In the genomic region with DNA sequence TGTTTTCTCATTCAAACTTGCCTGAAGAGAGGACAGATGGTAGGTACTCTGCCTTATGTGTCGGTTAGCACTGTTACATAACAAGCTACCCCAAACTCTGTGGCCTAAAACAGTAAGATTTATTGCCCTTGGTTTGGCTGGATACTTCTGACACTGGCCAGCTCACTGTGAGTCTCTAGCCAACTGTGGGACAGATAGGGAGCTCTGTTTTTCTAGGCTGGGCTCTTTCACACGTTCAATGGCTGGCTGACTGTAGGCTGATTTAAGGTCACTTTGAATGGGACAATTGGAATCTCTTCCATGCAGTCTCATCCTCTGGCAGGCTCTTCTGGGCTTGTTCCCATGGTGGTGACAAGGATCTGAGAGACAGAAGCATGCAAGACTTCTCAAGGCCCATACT, we compare ENCODE assay signal across 2 cellular contexts.
TF ChIP-seq lines count a peak whose summit lies in the region.

No MANE protein-coding gene starts in this region.

TF ChIP-seq in HepG2, 621 proteins besides CTCF, POLR2A, EP300 and RAD21:
- TF ChIP-seq TGIF2 (CRISPR knock-in tag; IDR thresholded peaks at IDR 0.05): 0 out of 2 replicates have a peak, but pooled peaks have one; percentile 46
- no peak for TF ChIP-seq ZNF775 (CRISPR knock-in tag; IDR thresholded peaks at IDR 0.05; ENCODE audit: borderline replicate concordance)

TF ChIP-seq in H1, 55 proteins besides CTCF, POLR2A, EP300 and RAD21:
- TF ChIP-seq, protein P1, sequence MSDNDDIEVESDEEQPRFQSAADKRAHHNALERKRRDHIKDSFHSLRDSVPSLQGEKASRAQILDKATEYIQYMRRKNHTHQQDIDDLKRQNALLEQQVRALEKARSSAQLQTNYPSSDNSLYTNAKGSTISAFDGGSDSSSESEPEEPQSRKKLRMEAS (IDR thresholded peaks at IDR 0.05): no peak
- TF ChIP-seq POU5F1 (IDR thresholded peaks at IDR 0.05; ENCODE audit: low read depth, low read length) (no peak), GABPA (IDR thresholded peaks at IDR 0.05; ENCODE audit: borderline replicate concordance, insufficient read depth, low read length) (no peak), KDM4A (IDR thresholded peaks at IDR 0.05; ENCODE audit: low read depth, low read length, severe bottlenecking) (no peak), TBP (IDR thresholded peaks at IDR 0.05; ENCODE audit: low read depth, low read length) (no peak), KDM1A (IDR thresholded peaks at IDR 0.05; ENCODE audit: borderline replicate concordance, low read length) (no peak), CREB1 (IDR thresholded peaks at IDR 0.05) (no peak), SAP30 (IDR thresholded peaks at IDR 0.05; ENCODE audit: insufficient read depth, insufficient replicate concordance, low read length) (no peak), CHD2 (IDR thresholded peaks at IDR 0.05; ENCODE audit: low read length) (no peak), CHD1 (IDR thresholded peaks at IDR 0.05; ENCODE audit: low read depth, low read length) (no peak), BCL11A (IDR thresholded peaks at IDR 0.05; ENCODE audit: low read depth in 2 of 2, low read length in 2 of 2) (no peak), E2F6 (IDR thresholded peaks at IDR 0.05) (no peak), EGR1 (IDR thresholded peaks at IDR 0.05; ENCODE audit: borderline replicate concordance, low read depth, low read length) (no peak), ATF3 (IDR thresholded peaks at IDR 0.05; ENCODE audit: insufficient read depth, low read depth, low read length) (no peak), KDM5A (IDR thresholded peaks at IDR 0.05; ENCODE audit: low read length) (no peak), SIN3A (conservative IDR thresholded peaks at IDR 0.05 in 1 of 2, IDR thresholded peaks at IDR 0.05 in 1 of 2; ENCODE audit: low read depth in 1 of 2, low read length in 2 of 2) (no peak), SRF (IDR thresholded peaks at IDR 0.05; ENCODE audit: low read depth, low read length) (no peak), SIX5 (IDR thresholded peaks at IDR 0.05; ENCODE audit: low read depth, low read length) (no peak), TAF1 (IDR thresholded peaks at IDR 0.05; ENCODE audit: low read depth, low read length) (no peak), HDAC2 (IDR thresholded peaks at IDR 0.05; ENCODE audit: borderline replicate concordance in 1 of 2, low read depth in 2 of 2, low read length in 2 of 2) (no peak)
